In genomic region chr10:101840102-101840684, GRCh38 we compare ENCODE assay signal across 8 cellular contexts. TPM values are rescaled to one million over a fixed set of nuclear protein-coding genes. Genes with fewer than 3 reads are reported as not detected.
DNase-seq lines count a peak whose midpoint lies in the region; ATAC-seq, FAIRE-seq and TF ChIP-seq lines count a peak whose summit lies in the region.

No MANE protein-coding gene starts in this region.

- H2BK20ac ChIP-seq in H9 (ENCODE audit: low read depth, low read length, poor library complexity, severe bottlenecking): no peak overlapping the region

- no peak overlapping the region for H2BK12ac ChIP-seq in H9 (ENCODE audit: insufficient read length, low read depth, low read length)

- peak overlapping the region; percentile 81 to 92 for H3K4me3 Mint-ChIP-seq in H9
- H3K4me3 Mint-ChIP-seq in immature natural killer cell: peak overlapping the region; percentile 79 to 94 (median 89)

- peak overlapping the region; percentile 77 for H3K4me2 ChIP-seq in H9 (ENCODE audit: insufficient read depth, insufficient read length, low read length)

- no peak overlapping the region for H4K91ac ChIP-seq in H9 (ENCODE audit: insufficient read length, low read depth, low read length)

- H3K4ac ChIP-seq in H9 (ENCODE audit: low read depth, low read length): no peak overlapping the region

- H3K27me3 Mint-ChIP-seq in H9 (ENCODE audit: low read depth) (peaks cover 37% of the 10 kb centered on the region), immature natural killer cell (ENCODE audit: low read depth in 3 of 3) (peaks cover 3 to 17% (median 11%) of the 10 kb centered on the region in 3 donors)

- H3K4me3 ChIP-seq in thymus (ENCODE audit: low read length): peak overlapping the region; percentile 46

- no CpG with 5 or more reads among the region's 19 CpGs for WGBS in H9 (ENCODE audit: extremely low coverage, insufficient read length, low lambda C conversion rate)
- 4% methylated on average over 19 of the region's 19 CpGs for WGBS in thymus

- H3T11ph ChIP-seq in H9 (ENCODE audit: low read length): no peak overlapping the region

- no peak overlapping the region for H3K9ac ChIP-seq in H9 (ENCODE audit: extremely low read depth, insufficient read length, low read length)

- H2BK15ac ChIP-seq in H9 (ENCODE audit: low read depth, low read length): no peak overlapping the region

- H3K36me3 ChIP-seq in thymus (ENCODE audit: control insufficient read depth, insufficient read depth): no peaks in the 10 kb centered on the region

- no peaks in the 10 kb centered on the region for H3K79me1 ChIP-seq in H9 (ENCODE audit: insufficient read depth, low read depth, low read length, poor library complexity, severe bottlenecking)

- H3K27ac Mint-ChIP-seq in H9 (0 out of 7 replicates have a peak overlapping the region, but pooled peaks of 2 of the 3 experiments have one; percentile 44 to 63), immature natural killer cell (peak overlapping the region in 3 of 6 donors; percentile 64 to 84 (median 76))
- peak overlapping the region; percentile 75 to 76 for H3K27ac Mint-ChIP-seq in activated naive CD4-positive, alpha-beta T cell treated with anti-CD3 and anti-CD28 coated beads, Interleukin-2, amount 50 U/mL, for 72 hours

- no peak overlapping the region for H2BK5ac ChIP-seq in H9 (ENCODE audit: insufficient read length, low read length)

- H3K4me1 Mint-ChIP-seq in H9: peaks cover 29 to 47% of the 10 kb centered on the region in 2 experiments
- peaks cover 45 to 56% of the 10 kb centered on the region in 2 donors for H3K4me1 Mint-ChIP-seq in immature natural killer cell

- TF ChIP-seq CTCF in H9 (conservative IDR thresholded peaks at IDR 0.05): no peak

- H3K9me3 Mint-ChIP-seq in H9: no peaks in the 10 kb centered on the region
- H3K9me3 Mint-ChIP-seq in activated naive CD4-positive, alpha-beta T cell treated with anti-CD3 and anti-CD28 coated beads, Interleukin-2, amount 50 U/mL, for 72 hours: no peaks in the 10 kb centered on the region
- no peaks in the 10 kb centered on the region for H3K9me3 Mint-ChIP-seq in immature natural killer cell

- H3K4me1 ChIP-seq in H9 (ENCODE audit: insufficient read depth, low read length): peaks cover 6% of the 10 kb centered on the region; the same call in 1 of the 2 replicates
- H3K4me1 ChIP-seq in thymus (ENCODE audit: control insufficient read depth, insufficient read depth, low read length): peaks cover 29% of the 10 kb centered on the region

- H3K27ac ChIP-seq in H9 (ENCODE audit: insufficient read length, low read depth, low read length): no peak overlapping the region
- no peak overlapping the region for H3K27ac ChIP-seq in thymus (ENCODE audit: low read depth)

- no peak overlapping the region for H2BK120ac ChIP-seq in H9 (ENCODE audit: low read depth, low read length, poor library complexity, severe bottlenecking)

- peaks cover 13% of the 10 kb centered on the region for H3K23me2 ChIP-seq in H9 (ENCODE audit: insufficient read length, low read depth, low read length, poor library complexity, severe bottlenecking)

- no peak overlapping the region for H3K56ac ChIP-seq in H9 (ENCODE audit: insufficient read length, low read depth, low read length)

- H4K20me1 ChIP-seq in H9 (ENCODE audit: control insufficient read depth, insufficient read depth, insufficient read length): peaks cover 2% of the 10 kb centered on the region

- no peak overlapping the region for H2AFZ ChIP-seq in H9 (ENCODE audit: low read length)

- no peak overlapping the region for H2AK5ac ChIP-seq in H9 (ENCODE audit: insufficient read length, low read length)

- no peaks in the 10 kb centered on the region for H3K79me2 ChIP-seq in H9 (ENCODE audit: insufficient read depth, low read length)

- no peak overlapping the region for H3K14ac ChIP-seq in H9 (ENCODE audit: insufficient read depth, low read length)

- FAIRE-seq in RCC 7860 (lab: Jason Lieb, UNC): no peak

- H3K27me3 ChIP-seq in H9 (ENCODE audit: insufficient read depth, low read length): peaks cover 15% of the 10 kb centered on the region; the same call in 1 of the 2 replicates
- peaks cover 3% of the 10 kb centered on the region for H3K27me3 ChIP-seq in thymus (ENCODE audit: control insufficient read depth, insufficient read depth)

- H3K23ac ChIP-seq in H9 (ENCODE audit: insufficient read length, low read depth, low read length): no peak overlapping the region

- H3K36me3 Mint-ChIP-seq in H9 (ENCODE audit: insufficient read depth in 1 of 3, low read depth in 3 of 3) (no peaks in the 10 kb centered on the region), immature natural killer cell (peaks cover 0 to 3% (median 1%) of the 10 kb centered on the region in 3 donors)
- no peaks in the 10 kb centered on the region for H3K36me3 Mint-ChIP-seq in activated naive CD4-positive, alpha-beta T cell treated with anti-CD3 and anti-CD28 coated beads, Interleukin-2, amount 50 U/mL, for 72 hours

- no peak overlapping the region for H4K5ac ChIP-seq in H9 (ENCODE audit: insufficient read length, low read depth, low read length)

- H4K8ac ChIP-seq in H9 (replicated peaks; ENCODE audit: insufficient read length, low read depth, low read length): no peak overlapping the region

- peak in 1 of 2 donors; percentile 11 for ATAC-seq in activated naive CD4-positive, alpha-beta T cell treated with anti-CD3 and anti-CD28 coated beads, Interleukin-2, amount 50 U/mL, for 72 hours

- H3K9me3 ChIP-seq in H9 (ENCODE audit: control insufficient read depth, low read depth, low read length) (no peaks in the 10 kb centered on the region), thymus (ENCODE audit: control insufficient read depth) (no peaks in the 10 kb centered on the region)

- DNase-seq in Ammon's horn (ENCODE audit: low spot score) (peak; percentile 76), H9 (peak; percentile 70), immature natural killer cell (peak; percentile 25 to 26 (median 25)), RCC 7860 (ENCODE audit: low spot score) (no peak), NCI-H82 (lab: John Stamatoyannopoulos, UW) (no peak)
- DNase-seq in activated naive CD4-positive, alpha-beta T cell treated with anti-CD3 and anti-CD28 coated beads, Interleukin-2, amount 50 U/mL, for 72 hours (ENCODE audit: low spot score in 2 of 2): no peak
- no peak for DNase-seq in stimulated activated CD4-positive, alpha-beta T cell treated with anti-CD3 and anti-CD28 coated beads, Interleukin-4, amount 100 ng/mL, for 4 hours

- H3K18ac ChIP-seq in H9 (ENCODE audit: insufficient read length, low read depth, low read length): no peak overlapping the region

RNA-seq across cellular contexts. Expression of gene KCNIP2, which starts 3.4 kb away (rescaled TPM):
- 2.6 and 3.0 TPM in 2 replicates for total RNA-seq in H9 (2021)
- total RNA-seq in activated naive CD4-positive, alpha-beta T cell treated with anti-CD3 and anti-CD28 coated beads, Interleukin-2, amount 50 U/mL, for 72 hours: 1 to 10 TPM; 4.2 to 6.3 TPM
- polyA plus RNA-seq in immature natural killer cell: not detected
- polyA plus RNA-seq in thymus: 1.3 TPM

RNA-seq across cellular contexts. Expression of gene OGA, which starts 21.9 kb away (rescaled TPM):
- 120 and 125 TPM in 2 replicates for total RNA-seq in H9 (2021)
- total RNA-seq in activated naive CD4-positive, alpha-beta T cell treated with anti-CD3 and anti-CD28 coated beads, Interleukin-2, amount 50 U/mL, for 72 hours: 100 to 1,000 TPM; 136 to 238 TPM
- 10 to 100 TPM; 32.0 to 57.0 (median 46.6) TPM for polyA plus RNA-seq in immature natural killer cell
- polyA plus RNA-seq in thymus: 154 TPM

RNA-seq across cellular contexts. Expression of gene NPM3, which starts 56.9 kb away (rescaled TPM):
- total RNA-seq in H9 (2021): 133 and 139 TPM in 2 replicates
- total RNA-seq in activated naive CD4-positive, alpha-beta T cell treated with anti-CD3 and anti-CD28 coated beads, Interleukin-2, amount 50 U/mL, for 72 hours: 100 to 1,000 TPM; 108 to 148 TPM
- polyA plus RNA-seq in immature natural killer cell (1 to 10 TPM; 1.5 to 8.8 (median 4.7) TPM), thymus (30.6 TPM)

Comparison
In these comparisons a context has a peak if more than half of its experiments do, and no peak if none do; other contexts are left out.
1. DNase-seq: peak in Ammon's horn (single experiment), H9 (single experiment) and immature natural killer cell (3 of 3); none in activated naive CD4-positive, alpha-beta T cell treated with anti-CD3 and anti-CD28 coated beads, Interleukin-2, amount 50 U/mL, for 72 hours (0 of 2), RCC 7860 (single experiment), NCI-H82 (single experiment) and stimulated activated CD4-positive, alpha-beta T cell treated with anti-CD3 and anti-CD28 coated beads, Interleukin-4, amount 100 ng/mL, for 4 hours (0 of 2).